Comparison of ENCODE assay signal across 12 cellular contexts in the genomic region with DNA sequence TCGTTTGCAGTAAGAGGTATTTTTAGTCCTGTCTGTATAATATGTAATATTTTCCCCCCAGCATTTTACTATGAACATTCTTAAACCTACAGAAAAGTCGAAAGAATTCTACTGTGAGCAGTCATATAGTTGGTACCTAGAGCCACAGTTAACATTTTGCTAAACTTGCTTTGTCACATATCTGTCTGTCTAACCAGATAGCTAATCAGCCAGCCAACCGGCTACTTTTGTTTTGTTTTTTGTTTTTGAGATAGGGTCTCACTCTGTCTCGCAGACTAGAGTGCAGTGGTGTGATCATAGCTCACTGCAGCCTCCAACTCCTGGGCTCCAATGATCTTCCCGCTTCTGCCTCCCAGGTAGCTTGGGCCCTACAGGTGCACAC.
DNase-seq lines count a peak whose midpoint lies in the region; ATAC-seq, FAIRE-seq and TF ChIP-seq lines count a peak whose summit lies in the region.
"Had no signal": no experiment of that assay in that cellular context is flagged by ENCODE, and none has a peak within 500 bp of the region (broad histone marks: within the 10 kb centered on the region; RNA-seq: fewer than 3 reads in every experiment).

No MANE protein-coding gene starts in this region.

- H3K27ac ChIP-seq in CD4-positive, CD25-positive, alpha-beta regulatory T cell (ENCODE audit: insufficient read depth, low read length, poor library complexity, severe bottlenecking), result no peak overlapping the region
- H3K27ac ChIP-seq in OCI-LY7 (ENCODE audit: low read depth, low read length, poor library complexity, severe bottlenecking), result peak overlapping the region; percentile 74
- peak overlapping the region; percentile 91 for H3K27ac ChIP-seq in endothelial cell of umbilical vein (ENCODE audit: insufficient read depth, low read depth, low read length)
- H3K27ac ChIP-seq in psoas muscle, result peak overlapping the region; percentile 84

- BruUV-seq in OCI-LY7 (replicated peaks; lab: Mats Ljungman, UMichigan) (no TSS peak), endothelial cell of umbilical vein (replicated peaks; lab: Mats Ljungman, UMichigan) (TSS peak; percentile 72)

- peaks cover 44% of the 10 kb centered on the region for H3K36me3 Mint-ChIP-seq in CD4-positive, CD25-positive, alpha-beta regulatory T cell

- peaks cover 0 to 1% (median 0%) of the 10 kb centered on the region in 7 donors for H3K9me3 Mint-ChIP-seq in CD4-positive, CD25-positive, alpha-beta regulatory T cell

- intact Hi-C loops in OCI-LY7 (cut with micrococcal nuclease; ENCODE audit: unreplicated experiment), result no loop called here
- intact Hi-C loops in endothelial cell of umbilical vein (cut with micrococcal nuclease), result loop anchor here (1.0 to 10.0 kb wide), 3 partner anchors 24 to 145 kb away; no protein-coding TSS in a partner anchor
- intact Hi-C loops in psoas muscle (cut with DNase I), result loop anchor here (5.0 to 10.0 kb wide), 2 partner anchors 40 to 68 kb away; no protein-coding TSS in a partner anchor

- peaks cover 36% of the 10 kb centered on the region for H3K36me3 ChIP-seq in CD4-positive, CD25-positive, alpha-beta regulatory T cell (ENCODE audit: control insufficient read depth, insufficient read depth, low read length)
- H3K36me3 ChIP-seq in OCI-LY7 (ENCODE audit: insufficient read depth, low read length) (peaks cover 74% of the 10 kb centered on the region), endothelial cell of umbilical vein (ENCODE audit: control insufficient read depth in 2 of 2, extremely low read depth in 1 of 2, insufficient read depth in 2 of 2, low read length in 2 of 2) (peaks cover 0 to 11% of the 10 kb centered on the region in 2 experiments), psoas muscle (ENCODE audit: insufficient read depth in 1 of 2, low read depth in 1 of 2) (peaks cover 0 to 27% of the 10 kb centered on the region in 2 donors)

- peak overlapping the region in 1 of 4 donors; percentile 38 for H3K4me3 Mint-ChIP-seq in CD4-positive, CD25-positive, alpha-beta regulatory T cell

- FAIRE-seq in endothelial cell of umbilical vein (lab: Jason Lieb, UNC), result no peak
- FAIRE-seq: H1 had no signal

- TF ChIP-seq CTCF in OCI-LY7 (conservative IDR thresholded peaks at IDR 0.05; ENCODE audit: low read length) (no peak), endothelial cell of umbilical vein (IDR thresholded peaks at IDR 0.05; ENCODE audit: extremely low read depth in 1 of 2, insufficient read depth in 1 of 2, low read depth in 1 of 2, low read length in 2 of 2) (no peak), psoas muscle (IDR thresholded peaks at IDR 0.05) (no peak)

- no peak overlapping the region for H3K4me3 ChIP-seq in CD4-positive, CD25-positive, alpha-beta regulatory T cell (ENCODE audit: low read depth, low read length)
- H3K4me3 ChIP-seq in OCI-LY7 (ENCODE audit: low read depth, low read length, poor library complexity, severe bottlenecking) (peak overlapping the region; percentile 31), endothelial cell of umbilical vein (replicated peaks in 1 of 3; ENCODE audit: insufficient read depth in 1 of 3, low read depth in 1 of 3, low read length in 3 of 3) (no peak overlapping the region), psoas muscle (peak overlapping the region; percentile 35)

- dilution Hi-C loops in endothelial cell of umbilical vein (cut with MboI; ENCODE audit: extremely low pct_ligation_motif_present, low sequenced_read_pairs), result no loop called here

- no peaks in the 10 kb centered on the region for H3K9me2 ChIP-seq in OCI-LY7 (ENCODE audit: insufficient read depth, low read length)

- 56 to 77% (median 66%) methylated on average over 5 of the region's 5 CpGs for WGBS in psoas muscle, 3 donors

- TF ChIP-seq POLR2A in endothelial cell of umbilical vein (IDR thresholded peaks at IDR 0.05; ENCODE audit: low read depth, low read length), result no peak

- peak overlapping the region; percentile 20 to 96 (median 60) for H3K27ac Mint-ChIP-seq in CD4-positive, CD25-positive, alpha-beta regulatory T cell

- 0 out of 2 replicates have a peak, but pooled peaks cover 7% of the 10 kb centered on the region for H3K79me2 ChIP-seq in OCI-LY7 (ENCODE audit: insufficient read depth, low read depth, low read length)
- peaks cover 26% of the 10 kb centered on the region for H3K79me2 ChIP-seq in endothelial cell of umbilical vein (ENCODE audit: control insufficient read depth, insufficient read depth, low read length)

- H2AFZ ChIP-seq in OCI-LY7 (ENCODE audit: low read length) (no peak overlapping the region), endothelial cell of umbilical vein (ENCODE audit: low read depth, low read length) (no peak overlapping the region)

- peaks cover 31 to 67% (median 42%) of the 10 kb centered on the region in 4 donors for H3K4me1 Mint-ChIP-seq in CD4-positive, CD25-positive, alpha-beta regulatory T cell

- no peak for DNase-seq in CD4-positive, CD25-positive, alpha-beta regulatory T cell
- DNase-seq in OCI-LY7 (ENCODE audit: low spot score), result no peak
- DNase-seq in endothelial cell of umbilical vein (ENCODE audit: low read depth, low spot score), result no peak
- no peak for DNase-seq in psoas muscle
- DNase-seq in GM03348 (ENCODE audit: low spot score), result no peak
- no peak for DNase-seq in glomerular visceral epithelial cell (ENCODE audit: extremely low spot score)
- no peak for DNase-seq in RKO (ENCODE audit: low spot score)
- DNase-seq: activated CD4-positive, alpha-beta T cell treated with anti-CD3 and anti-CD28 coated beads for 4 hours; DMS79 treated with DMSO at 0.1 percent for 48 hours; stimulated activated CD4-positive, alpha-beta T cell treated with anti-CD3 and anti-CD28 coated beads, Interleukin-2, amount 100 ng/mL, for 24 hours had no signal

- CTCF ChIA-PET in OCI-LY7 (lab: Charles Lee; ENCODE audit: unreplicated experiment) (interaction anchor here (1.0 kb wide), 1 partner anchor 13 kb away, joined by 3 read pairs; no protein-coding TSS in a partner anchor), endothelial cell of umbilical vein (lab: Charles Lee) (interaction anchor here (0.9 to 4.8 kb wide), 8 partner anchors 8 to 147 kb away, joined by 3 to 32 read pairs (median 4); no protein-coding TSS in a partner anchor)

- H3K27me3 Mint-ChIP-seq in CD4-positive, CD25-positive, alpha-beta regulatory T cell, result no peaks in the 10 kb centered on the region

- peaks cover 27% of the 10 kb centered on the region for H3K4me1 ChIP-seq in CD4-positive, CD25-positive, alpha-beta regulatory T cell (ENCODE audit: control insufficient read depth, insufficient read depth, low read length, poor library complexity, severe bottlenecking)
- H3K4me1 ChIP-seq in OCI-LY7 (ENCODE audit: insufficient read depth, low read length, poor library complexity, severe bottlenecking), result peaks cover 60% of the 10 kb centered on the region
- H3K4me1 ChIP-seq in endothelial cell of umbilical vein (ENCODE audit: control insufficient read depth, extremely low read depth, insufficient read depth, low read length), result peaks cover 40% of the 10 kb centered on the region
- H3K4me1 ChIP-seq in psoas muscle, result peaks cover 47% of the 10 kb centered on the region

- H3K4me2 ChIP-seq in OCI-LY7 (ENCODE audit: low read length) (peak overlapping the region; percentile 71), endothelial cell of umbilical vein (ENCODE audit: insufficient read depth, low read length) (peak overlapping the region; percentile 54)

- H3K27me3 ChIP-seq in CD4-positive, CD25-positive, alpha-beta regulatory T cell (ENCODE audit: control insufficient read depth, insufficient read depth, low read length), result no peaks in the 10 kb centered on the region
- H3K27me3 ChIP-seq in endothelial cell of umbilical vein (ENCODE audit: control insufficient read depth in 2 of 2, insufficient read depth in 2 of 2, low read length in 2 of 2) (no peaks in the 10 kb centered on the region), psoas muscle (ENCODE audit: insufficient read depth in 3 of 3, low read length in 2 of 3) (no peaks in the 10 kb centered on the region)

- no peaks in the 10 kb centered on the region for H3K9me3 ChIP-seq in CD4-positive, CD25-positive, alpha-beta regulatory T cell (ENCODE audit: control insufficient read depth in 2 of 2, low read length in 2 of 2)
- H3K9me3 ChIP-seq in OCI-LY7 (ENCODE audit: low read length), result no peaks in the 10 kb centered on the region
- no peaks in the 10 kb centered on the region for H3K9me3 ChIP-seq in endothelial cell of umbilical vein (replicated peaks; ENCODE audit: control insufficient read depth, insufficient read depth, low read length)
- H3K9me3 ChIP-seq in psoas muscle, result no peaks in the 10 kb centered on the region

- POLR2A ChIA-PET in OCI-LY7 (lab: Charles Lee), result interaction anchor here (0.6 to 1.8 kb wide), 9 partner anchors 9 to 174 kb away, joined by 3 to 7 read pairs (median 3); a partner anchor contains a TSS
- POLR2A ChIA-PET in endothelial cell of umbilical vein (lab: Charles Lee), result interaction anchor here (0.8 to 0.9 kb wide), 2 partner anchors 24 to 62 kb away, joined by 5 to 13 read pairs; no protein-coding TSS in a partner anchor

- peak overlapping the region; percentile 59 for H3K9ac ChIP-seq in endothelial cell of umbilical vein (replicated peaks; ENCODE audit: extremely low read depth, insufficient read depth, low read length)

- H4K20me1 ChIP-seq in OCI-LY7 (ENCODE audit: insufficient read depth, low read length) (no peaks in the 10 kb centered on the region), endothelial cell of umbilical vein (replicated peaks; ENCODE audit: control insufficient read depth, extremely low read depth, insufficient read depth, low read length) (no peaks in the 10 kb centered on the region)

- no peaks in the 10 kb centered on the region for H3K9me1 ChIP-seq in endothelial cell of umbilical vein (replicated peaks; ENCODE audit: control insufficient read depth, extremely low read depth, insufficient read depth, low read length)

- no peak for ATAC-seq in CD4-positive, CD25-positive, alpha-beta regulatory T cell (ENCODE audit: low read depth in 2 of 2)
- ATAC-seq in psoas muscle (no peak), GM19467 (IDR thresholded peaks at IDR 0.05; ENCODE audit: unreplicated experiment) (no peak)

TF ChIP-seq in endothelial cell of umbilical vein, 7 proteins besides CTCF, POLR2A, EP300 and RAD21:
- TF ChIP-seq POLR2AphosphoS5 (IDR thresholded peaks at IDR 0.05; ENCODE audit: insufficient read depth, low read depth, low read length) (no peak), JUN (IDR thresholded peaks at IDR 0.05; ENCODE audit: borderline replicate concordance, insufficient read depth, insufficient read length, low read depth) (no peak), MYC (IDR thresholded peaks at IDR 0.05; ENCODE audit: low read depth, low read length) (no peak), GATA2 (IDR thresholded peaks at IDR 0.05; ENCODE audit: insufficient read depth, insufficient read length, low read depth, low read length) (no peak), FOS (IDR thresholded peaks at IDR 0.05; ENCODE audit: borderline replicate concordance, insufficient read depth, low read length) (no peak), EZH2 (IDR thresholded peaks at IDR 0.05; ENCODE audit: borderline replicate concordance, low read depth, low read length, severe bottlenecking) (no peak)
- TF ChIP-seq, protein P1, sequence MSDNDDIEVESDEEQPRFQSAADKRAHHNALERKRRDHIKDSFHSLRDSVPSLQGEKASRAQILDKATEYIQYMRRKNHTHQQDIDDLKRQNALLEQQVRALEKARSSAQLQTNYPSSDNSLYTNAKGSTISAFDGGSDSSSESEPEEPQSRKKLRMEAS (IDR thresholded peaks at IDR 0.05; ENCODE audit: insufficient read depth, insufficient read length), result no peak

Comparison
In these comparisons a context has a peak if more than half of its experiments do, and no peak if none do; other contexts are left out.
1. H3K4me3 ChIP-seq: peak in OCI-LY7 (single experiment) and psoas muscle (single experiment); none in CD4-positive, CD25-positive, alpha-beta regulatory T cell (single experiment) and endothelial cell of umbilical vein (0 of 3).